ENCODE assay signal across 1 cellular context in genomic region chr21:36319767-36320420, GRCh38.
A peak's percentile ranks its signal among the peaks of the same experiment; 100 is the strongest.
TF ChIP-seq lines count a peak whose summit lies in the region.

Gene MORC3 (plus strand): TSS chr21:36320197. CDS start chr21:36320265, 68 bp downstream.

TF ChIP-seq in K562, 482 proteins besides CTCF, POLR2A, EP300 and RAD21 (continued from another document and continues in another):
- TF ChIP-seq FOXA1 (IDR thresholded peaks at IDR 0.05; ENCODE audit: borderline replicate concordance) (no peak), SAFB (IDR thresholded peaks at IDR 0.05; ENCODE audit: borderline replicate concordance, low read depth, low read length) (peak; percentile 51; the same call in 1 of the 2 replicates), ZMIZ1 (IDR thresholded peaks at IDR 0.05; ENCODE audit: low read depth in 2 of 2, low read length in 2 of 2) (peak in 1 of 2 experiments; percentile 52; a peak in 1 of 4 replicates), PHF21A (IDR thresholded peaks at IDR 0.05; ENCODE audit: borderline replicate concordance, low read depth) (0 out of 2 replicates have a peak, but pooled peaks have one; percentile 17), RNF2 (IDR thresholded peaks at IDR 0.05) (peak; percentile 39; the same call in 1 of the 2 replicates), KAT8 (IDR thresholded peaks at IDR 0.05; ENCODE audit: low read depth) (no peak), RCOR1 (IDR thresholded peaks at IDR 0.05; ENCODE audit: borderline replicate concordance in 1 of 2, low read depth in 2 of 2, low read length in 2 of 2) (peak in 1 of 2 experiments; percentile 60; a peak in 2 of 4 replicates), SPI1 (IDR thresholded peaks at IDR 0.05; ENCODE audit: borderline replicate concordance, low read depth, low read length) (peak; percentile 93), ZNF766 (CRISPR knock-in tag; conservative IDR thresholded peaks at IDR 0.05) (no peak), ZNF512 (tag; IDR thresholded peaks at IDR 0.05) (no peak), ZFX (CRISPR knock-in tag; IDR thresholded peaks at IDR 0.05) (0 out of 2 replicates have a peak, but pooled peaks have one; percentile 64), CCNT2 (IDR thresholded peaks at IDR 0.05; ENCODE audit: borderline replicate concordance, extremely low read depth, insufficient read length, low read depth, low read length) (peak; percentile 82), ETV1 (tag; conservative IDR thresholded peaks at IDR 0.05; ENCODE audit: low read depth) (peak; percentile 98), MECOM (CRISPR knock-in tag; IDR thresholded peaks at IDR 0.05) (no peak), KAT7 (CRISPR knock-in tag; IDR thresholded peaks at IDR 0.05; ENCODE audit: borderline replicate concordance) (no peak; the same call in 1 of the 2 replicates), AFF1 (IDR thresholded peaks at IDR 0.05; ENCODE audit: low read depth in 1 of 2, partially characterized antibody in 2 of 2) (no peak), BRD9 (IDR thresholded peaks at IDR 0.05; ENCODE audit: low read depth, partially characterized antibody) (no peak), SREBF2 (CRISPR knock-in tag; IDR thresholded peaks at IDR 0.05) (no peak), ZKSCAN3 (CRISPR knock-in tag; IDR thresholded peaks at IDR 0.05) (no peak), MYC (IDR thresholded peaks at IDR 0.05; ENCODE audit: low read depth, low read length) (peak; percentile 74), MYC (CRISPR knock-in tag; IDR thresholded peaks at IDR 0.05; ENCODE audit: borderline replicate concordance, low read depth) (no peak), ZNF3 (CRISPR knock-in tag; IDR thresholded peaks at IDR 0.05) (no peak), MITF (IDR thresholded peaks at IDR 0.05) (0 out of 2 replicates have a peak, but pooled peaks have one; percentile 20), MBD2 (IDR thresholded peaks at IDR 0.05; ENCODE audit: borderline replicate concordance, low read depth) (peak; percentile 87), YY1 (IDR thresholded peaks at IDR 0.05; ENCODE audit: borderline replicate concordance in 1 of 3, control insufficient read depth in 1 of 3, extremely low read depth in 1 of 3, insufficient read depth in 3 of 3, insufficient read length in 1 of 3, insufficient replicate concordance in 2 of 3, low read depth in 1 of 3, low read length in 2 of 3) (peak; percentile 87 to 98 (median 97)), CREB3L1 (IDR thresholded peaks at IDR 0.05; ENCODE audit: borderline replicate concordance, low read depth) (peak; percentile 52; the same call in 1 of the 2 replicates), FOSL1 (tag; conservative IDR thresholded peaks at IDR 0.05) (peak; percentile 62), PHB2 (IDR thresholded peaks at IDR 0.05; ENCODE audit: low read depth) (no peak), ZBTB11 (CRISPR knock-in tag; IDR thresholded peaks at IDR 0.05) (peak in 1 of 3 experiments; percentile 93; a peak in 3 of 6 replicates), CBX3 (IDR thresholded peaks at IDR 0.05; ENCODE audit: borderline replicate concordance in 1 of 2, low read length in 2 of 2) (peak in 1 of 2 experiments; percentile 49; a peak in 1 of 3 replicates), HNRNPL (IDR thresholded peaks at IDR 0.05; ENCODE audit: low read depth, low read length) (no peak; the same call in 1 of the 2 replicates), ZNF12 (CRISPR knock-in tag; IDR thresholded peaks at IDR 0.05) (no peak), GMEB1 (CRISPR knock-in tag; IDR thresholded peaks at IDR 0.05) (peak; percentile 12; the same call in 1 of the 2 replicates), ELF1 (tag; IDR thresholded peaks at IDR 0.05) (peak; percentile 94), ZNF324 (CRISPR knock-in tag; IDR thresholded peaks at IDR 0.05) (no peak), POLR2AphosphoS2 (IDR thresholded peaks at IDR 0.05; ENCODE audit: low read length) (peak; percentile 64; the same call in 1 of the 2 replicates), CC2D1A (IDR thresholded peaks at IDR 0.05) (no peak), ZNF785 (CRISPR knock-in tag; IDR thresholded peaks at IDR 0.05) (no peak), TBP (optimal IDR thresholded peaks at IDR 0.05; ENCODE audit: low read depth, low read length) (peak; percentile 94), LCOR (CRISPR knock-in tag; IDR thresholded peaks at IDR 0.05) (peak; percentile 73; the same call in 1 of the 2 replicates), ZNF184 (CRISPR knock-in tag; IDR thresholded peaks at IDR 0.05) (no peak), STAT5A (IDR thresholded peaks at IDR 0.05; ENCODE audit: borderline replicate concordance, low read length) (no peak), MAFF (IDR thresholded peaks at IDR 0.05; ENCODE audit: low read length) (no peak), KLF6 (CRISPR knock-in tag; IDR thresholded peaks at IDR 0.05; ENCODE audit: borderline replicate concordance) (0 out of 2 replicates have a peak, but pooled peaks have one; percentile 61)
